In the genomic region with DNA sequence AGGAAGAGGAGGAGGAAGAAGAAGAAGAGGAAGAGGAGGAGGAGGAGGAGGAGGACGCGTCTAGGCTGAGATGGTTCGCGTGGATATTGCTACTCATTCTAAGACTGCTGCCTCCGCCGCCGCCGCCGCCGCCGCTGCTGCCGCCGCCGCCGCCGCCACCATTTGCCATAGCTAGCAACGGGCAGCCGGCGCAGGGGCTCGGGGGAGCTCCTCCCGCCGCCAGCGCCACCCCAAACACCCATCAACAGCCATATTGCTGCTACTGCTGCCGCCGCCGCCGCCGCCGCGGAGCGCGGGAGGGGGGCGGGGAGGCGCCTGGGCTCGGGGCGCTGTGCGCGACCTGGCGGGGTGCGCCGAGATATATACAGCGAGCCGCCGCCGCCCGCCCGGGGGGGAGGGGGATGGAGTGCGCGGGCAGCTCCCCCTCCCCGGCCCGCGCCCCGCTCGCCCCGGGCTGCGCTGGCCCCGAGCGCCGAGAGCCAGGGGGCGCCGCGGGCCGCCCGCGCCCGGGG, we compare ENCODE assay signal across 8 cellular contexts. TPM values are rescaled to one million over a fixed set of nuclear protein-coding genes. Genes with fewer than 3 reads are reported as not detected.
DNase-seq lines count a peak whose midpoint lies in the region; ATAC-seq, FAIRE-seq and TF ChIP-seq lines count a peak whose summit lies in the region.

KCNMA1 (minus strand) TSS at position 335 of the 512 bp plus-strand sequence.

- ATAC-seq in gastrocnemius medialis (peak; percentile 50 to 52), GM21360 (IDR thresholded peaks at IDR 0.05; ENCODE audit: unreplicated experiment) (no peak), GM18519 (IDR thresholded peaks at IDR 0.05; ENCODE audit: low FRiP score, unreplicated experiment) (no peak)

- intact Hi-C loops in gastrocnemius medialis (cut with DNase I; ENCODE audit: low total_unique reads) = loop anchor here (5.0 kb wide), 1 partner anchor 90 kb away; no protein-coding TSS in a partner anchor

- in situ Hi-C loops in gastrocnemius medialis (cut with MboI; ENCODE audit: low sequenced_read_pairs in 4 of 4) = no loop called here

- H3K9me3 ChIP-seq in iPS DF 6.9 (ENCODE audit: control insufficient read depth, insufficient read depth, low read length) (no peaks in the 10 kb centered on the region), gastrocnemius medialis (no peaks in the 10 kb centered on the region)

- H3K27ac ChIP-seq in iPS DF 6.9 (ENCODE audit: low read length) (no peak within 1 kb of the TSS), gastrocnemius medialis (peak within 1 kb of the TSS; percentile 78 to 90 (median 88))

- DNase-seq in COR-L47 (lab: John Stamatoyannopoulos, UW) = peak; percentile 34
- peak; percentile 51 for DNase-seq in HTR-8/SVneo (ENCODE audit: insufficient read length, low spot score)
- DNase-seq in amygdala (lab: John Stamatoyannopoulos, UW) = peak in 30 of 56 donors; percentile 10 to 64 (median 40)
- no peak for DNase-seq in iPS DF 6.9 (ENCODE audit: low read depth, low spot score)
- DNase-seq in gastrocnemius medialis = peak; percentile 29 to 57
- DNase-seq in SKM-1 treated with dmso at 0.1 percent for 144 hours (lab: John Stamatoyannopoulos, UW; ENCODE audit: unreplicated experiment) = no peak

- H3K4me3 ChIP-seq in iPS DF 6.9 (ENCODE audit: low read length) (peak within 1 kb of the TSS; percentile 59), gastrocnemius medialis (peak within 1 kb of the TSS; percentile 75 to 84 (median 78))

- FAIRE-seq in HTR-8/SVneo (lab: Jason Lieb, UNC) = no peak

- H3K27me3 ChIP-seq in iPS DF 6.9 (ENCODE audit: control insufficient read depth, insufficient read depth, low read length) (peaks cover 32% of the 10 kb centered on the region), gastrocnemius medialis (no peaks in the 10 kb centered on the region)

- H3K4me1 ChIP-seq in iPS DF 6.9 (ENCODE audit: control insufficient read depth, insufficient read depth, low read length) (peaks cover 7% of the 10 kb centered on the region), gastrocnemius medialis (peaks cover 25 to 29% of the 10 kb centered on the region in 2 donors)

- peak in 1 of 5 experiments; percentile 12 for TF ChIP-seq CTCF in gastrocnemius medialis (IDR thresholded peaks at IDR 0.05 in 4 of 5, conservative IDR thresholded peaks at IDR 0.05 in 1 of 5)

- peak; percentile 80 to 86 for TF ChIP-seq POLR2A in gastrocnemius medialis (IDR thresholded peaks at IDR 0.05)

- no peaks in the 10 kb centered on the region for H3K36me3 ChIP-seq in iPS DF 6.9 (ENCODE audit: control insufficient read depth, insufficient read depth, low read length)
- H3K36me3 ChIP-seq in gastrocnemius medialis = no peaks in the 10 kb centered on the region

- WGBS in iPS DF 6.9 (ENCODE audit: insufficient coverage, insufficient read length) = no CpG with 5 or more reads among the region's 66 CpGs

RNA-seq across cellular contexts. Expression of gene KCNMA1, which starts in this region (rescaled TPM):
- total RNA-seq in gastrocnemius medialis = 10 to 100 TPM; 66.8 to 96.5 (median 78.9) TPM

Comparison
In these comparisons a context has a peak if more than half of its experiments do, and no peak if none do; other contexts are left out.
1. DNase-seq: peak in COR-L47 (single experiment), HTR-8/SVneo (single experiment), amygdala (30 of 56) and gastrocnemius medialis (2 of 2); none in iPS DF 6.9 (single experiment) and SKM-1 treated with dmso at 0.1 percent for 144 hours (single experiment).
2. ATAC-seq: peak in gastrocnemius medialis (2 of 2); none in GM21360 (single experiment) and GM18519 (single experiment).